ENCODE assay signal across 23 cellular contexts in genomic region chr2:231360881-231361294, GRCh38. TPM values are rescaled to one million over a fixed set of nuclear protein-coding genes. Genes with fewer than 3 reads are reported as not detected.
DNase-seq lines count a peak whose midpoint lies in the region; ATAC-seq and TF ChIP-seq lines count a peak whose summit lies in the region.
"Had no signal": no experiment of that assay in that cellular context is flagged by ENCODE, and none has a peak within 500 bp of the region (broad histone marks: within the 10 kb centered on the region; RNA-seq: fewer than 3 reads in every experiment).

No MANE protein-coding gene starts in this region.

- H3K27ac ChIP-seq in mesendoderm (ENCODE audit: low read depth, low read length) (no peak overlapping the region), transverse colon (no peak overlapping the region)

- H3K4me3 ChIP-seq in mesendoderm (ENCODE audit: low read length) (no peak overlapping the region), transverse colon (no peak overlapping the region)
- H3K4me3 ChIP-seq: upper lobe of left lung had no signal

- H2BK120ac ChIP-seq in mesendoderm (ENCODE audit: low read depth, low read length), result no peak overlapping the region

- no peaks in the 10 kb centered on the region for H3K9me3 Mint-ChIP-seq in activated naive CD8-positive, alpha-beta T cell treated with anti-CD3 and anti-CD28 coated beads, Interleukin-2, amount 10 ng/mL, durations not matched to agents 7 days and 5 days
- H3K9me3 Mint-ChIP-seq in activated naive CD8-positive, alpha-beta T cell treated with anti-CD3 and anti-CD28 coated beads, Interleukin-2, amount 50 U/mL, for 24 hours, result no peaks in the 10 kb centered on the region
- no peaks in the 10 kb centered on the region for H3K9me3 Mint-ChIP-seq in WTC11
- H3K9me3 Mint-ChIP-seq: CD4-positive, CD25-positive, alpha-beta regulatory T cell; stimulated activated naive CD8-positive, alpha-beta T cell treated with anti-CD3 and anti-CD28 coated beads, Interleukin-15, amount 100 ng/mL, for 72 hours had no signal

- no peaks in the 10 kb centered on the region for H3K36me3 Mint-ChIP-seq in activated naive CD8-positive, alpha-beta T cell treated with anti-CD3 and anti-CD28 coated beads, Interleukin-2, amount 10 ng/mL, durations not matched to agents 7 days and 5 days
- peaks cover 1% of the 10 kb centered on the region for H3K36me3 Mint-ChIP-seq in activated naive CD8-positive, alpha-beta T cell treated with anti-CD3 and anti-CD28 coated beads, Interleukin-2, amount 50 U/mL, for 24 hours (ENCODE audit: low read depth)
- peaks cover 3% of the 10 kb centered on the region for H3K36me3 Mint-ChIP-seq in WTC11
- H3K36me3 Mint-ChIP-seq: activated CD8-positive, alpha-beta memory T cell treated with anti-CD3 and anti-CD28 coated beads, Interleukin-2, amount 10 ng/mL, durations not matched to agents 7 days and 5 days; CD4-positive, CD25-positive, alpha-beta regulatory T cell had no signal

- H3K9me3 ChIP-seq in transverse colon, result no peaks in the 10 kb centered on the region
- H3K9me3 ChIP-seq: upper lobe of left lung had no signal

- no peak overlapping the region for H2BK15ac ChIP-seq in mesendoderm (replicated peaks; ENCODE audit: low read depth)

- H3K18ac ChIP-seq in mesendoderm (ENCODE audit: low read length), result no peak overlapping the region

- TF ChIP-seq EP300 in transverse colon (IDR thresholded peaks at IDR 0.05; ENCODE audit: low read depth), result no peak

- peaks cover 2% of the 10 kb centered on the region for H3K27me3 Mint-ChIP-seq in activated naive CD8-positive, alpha-beta T cell treated with anti-CD3 and anti-CD28 coated beads, Interleukin-2, amount 10 ng/mL, durations not matched to agents 7 days and 5 days
- no peaks in the 10 kb centered on the region for H3K27me3 Mint-ChIP-seq in activated naive CD8-positive, alpha-beta T cell treated with anti-CD3 and anti-CD28 coated beads, Interleukin-2, amount 50 U/mL, for 24 hours
- no peaks in the 10 kb centered on the region for H3K27me3 Mint-ChIP-seq in WTC11 (ENCODE audit: low read depth)
- H3K27me3 Mint-ChIP-seq: activated CD8-positive, alpha-beta memory T cell treated with anti-CD3 and anti-CD28 coated beads, Interleukin-2, amount 10 ng/mL, durations not matched to agents 7 days and 5 days; CD4-positive, CD25-positive, alpha-beta regulatory T cell; stimulated activated naive CD8-positive, alpha-beta T cell treated with anti-CD3 and anti-CD28 coated beads, Interleukin-15, amount 100 ng/mL, for 72 hours had no signal

- H3K27me3 ChIP-seq in mesendoderm (ENCODE audit: insufficient read depth, low read length, poor library complexity) (no peaks in the 10 kb centered on the region), transverse colon (no peaks in the 10 kb centered on the region)
- H3K27me3 ChIP-seq: upper lobe of left lung had no signal

- peak overlapping the region; percentile 22 for H3K56ac ChIP-seq in mesendoderm (ENCODE audit: low read length)

- no peak overlapping the region for H3K23ac ChIP-seq in mesendoderm (ENCODE audit: low read length)

- POLR2A ChIA-PET in activated naive CD8-positive, alpha-beta T cell treated with anti-CD3 and anti-CD28 coated beads, Interleukin-2, amount 10 ng/mL, durations not matched to agents 7 days and 5 days (lab: Charles Lee), result no interaction called here
- POLR2A ChIA-PET in WTC11 (lab: Charles Lee), result no interaction called here

- H3K27ac Mint-ChIP-seq in activated naive CD8-positive, alpha-beta T cell treated with anti-CD3 and anti-CD28 coated beads, Interleukin-2, amount 10 ng/mL, durations not matched to agents 7 days and 5 days, result peak overlapping the region; percentile 38
- no peak overlapping the region for H3K27ac Mint-ChIP-seq in activated naive CD8-positive, alpha-beta T cell treated with anti-CD3 and anti-CD28 coated beads, Interleukin-2, amount 50 U/mL, for 24 hours
- H3K27ac Mint-ChIP-seq in WTC11, result peak overlapping the region; percentile 90
- H3K27ac Mint-ChIP-seq: T-helper 17 cell had no signal

- peaks cover 11% of the 10 kb centered on the region for H3K4me1 Mint-ChIP-seq in activated naive CD8-positive, alpha-beta T cell treated with anti-CD3 and anti-CD28 coated beads, Interleukin-2, amount 10 ng/mL, durations not matched to agents 7 days and 5 days
- H3K4me1 Mint-ChIP-seq in activated naive CD8-positive, alpha-beta T cell treated with anti-CD3 and anti-CD28 coated beads, Interleukin-2, amount 50 U/mL, for 24 hours, result peaks cover 17% of the 10 kb centered on the region
- peaks cover 67% of the 10 kb centered on the region for H3K4me1 Mint-ChIP-seq in WTC11

- H3K79me1 ChIP-seq in mesendoderm (ENCODE audit: low read length), result no peaks in the 10 kb centered on the region

- H3K4me1 ChIP-seq in mesendoderm (ENCODE audit: control insufficient read depth, low read depth, low read length) (peaks cover 3% of the 10 kb centered on the region), transverse colon (peaks cover 0 to 12% (median 11%) of the 10 kb centered on the region in 4 donors)
- H3K4me1 ChIP-seq: upper lobe of left lung had no signal

- no peak overlapping the region for H3K4me2 ChIP-seq in mesendoderm (ENCODE audit: low read length)

- ATAC-seq in activated naive CD8-positive, alpha-beta T cell treated with anti-CD3 and anti-CD28 coated beads, Interleukin-2, amount 10 ng/mL, durations not matched to agents 7 days and 5 days (ENCODE audit: low read depth), result no peak
- no peak for ATAC-seq in activated naive CD8-positive, alpha-beta T cell treated with anti-CD3 and anti-CD28 coated beads, Interleukin-2, amount 50 U/mL, for 24 hours
- ATAC-seq in WTC11, result no peak
- ATAC-seq in HG02885 (IDR thresholded peaks at IDR 0.05; ENCODE audit: poor library complexity, unreplicated experiment), result no peak
- ATAC-seq: activated CD4-positive, CD25-positive, alpha-beta regulatory T cell treated with anti-CD3 and anti-CD28 coated beads, Interleukin-2, amount 50 U/mL, for 24 hours; activated CD8-positive, alpha-beta memory T cell treated with anti-CD3 and anti-CD28 coated beads, Interleukin-2, amount 10 ng/mL, durations not matched to agents 7 days and 5 days; stimulated activated naive CD8-positive, alpha-beta T cell treated with anti-CD3 and anti-CD28 coated beads, Interleukin-15, amount 100 ng/mL, for 72 hours; T-helper 17 cell had no signal

- no peak overlapping the region for H2AK5ac ChIP-seq in mesendoderm (ENCODE audit: low read length)

- no peak overlapping the region for H4K5ac ChIP-seq in mesendoderm (ENCODE audit: low read length)

- H3K4me3 Mint-ChIP-seq in activated naive CD8-positive, alpha-beta T cell treated with anti-CD3 and anti-CD28 coated beads, Interleukin-2, amount 10 ng/mL, durations not matched to agents 7 days and 5 days, result no peak overlapping the region
- no peak overlapping the region for H3K4me3 Mint-ChIP-seq in activated naive CD8-positive, alpha-beta T cell treated with anti-CD3 and anti-CD28 coated beads, Interleukin-2, amount 50 U/mL, for 24 hours
- no peak overlapping the region for H3K4me3 Mint-ChIP-seq in WTC11
- H3K4me3 Mint-ChIP-seq: activated CD8-positive, alpha-beta memory T cell treated with anti-CD3 and anti-CD28 coated beads, Interleukin-2, amount 10 ng/mL, durations not matched to agents 7 days and 5 days; CD4-positive, CD25-positive, alpha-beta regulatory T cell; T-helper 17 cell had no signal

- TF ChIP-seq POLR2A in transverse colon (IDR thresholded peaks at IDR 0.05), result no peak

- no peak for DNase-seq in activated naive CD8-positive, alpha-beta T cell treated with anti-CD3 and anti-CD28 coated beads, Interleukin-2, amount 10 ng/mL, durations not matched to agents 7 days and 5 days
- DNase-seq in activated naive CD8-positive, alpha-beta T cell treated with anti-CD3 and anti-CD28 coated beads, Interleukin-2, amount 50 U/mL, for 24 hours, result no peak
- DNase-seq in WTC11 (ENCODE audit: low spot score) (no peak), mesendoderm (no peak), transverse colon (peak; percentile 12), medulla oblongata (ENCODE audit: extremely low spot score) (no peak)
- DNase-seq in activated T-cell treated with anti-CD3 and anti-CD28 coated beads, Interleukin-2, amount 50 U/mL, for 1 hour, result no peak
- DNase-seq: activated CD8-positive, alpha-beta memory T cell treated with anti-CD3 and anti-CD28 coated beads, Interleukin-2, amount 10 ng/mL, durations not matched to agents 7 days and 5 days; activated gamma-delta T cell treated with Interleukin-2 at 50 U/mL for 16 hours; anterior cingulate cortex; CD4-positive, CD25-positive, alpha-beta regulatory T cell; DMS53; effector memory CD4-positive, alpha-beta T cell; GOT3; mammary epithelial cell; NCI-H1694; NCI-H446 treated with DMSO at 0.1 percent for 48 hours; NK-92 treated with Interleukin-12 subunit alpha and Interleukin-12 subunit beta, amount 100 ng/mL, for 24 hours; stimulated activated naive CD8-positive, alpha-beta T cell treated with anti-CD3 and anti-CD28 coated beads, Interleukin-15, amount 100 ng/mL, for 72 hours; T-helper 17 cell had no signal

- no peaks in the 10 kb centered on the region for H3K36me3 ChIP-seq in mesendoderm (ENCODE audit: control insufficient read depth, insufficient read depth, low read length)
- no peaks in the 10 kb centered on the region for H3K36me3 ChIP-seq in transverse colon

- intact Hi-C loops in transverse colon (cut with DNase I; ENCODE audit: low total_unique reads), result no loop called here

- in situ Hi-C loops in transverse colon (cut with MboI; ENCODE audit: low pct_ligation_motif_present in 1 of 4, low pct_unique_long_range_greater_than_20kb in 1 of 4, low sequenced_read_pairs in 3 of 4), result no loop called here

- CTCF ChIA-PET in WTC11 (lab: Charles Lee), result interaction anchor here (0.9 to 7.2 kb wide), 6 partner anchors 10 to 50 kb away, joined by 3 to 33 read pairs (median 4); no protein-coding TSS in a partner anchor

- H3K9ac ChIP-seq in mesendoderm (ENCODE audit: low read length), result no peak overlapping the region

- H2BK5ac ChIP-seq in mesendoderm (ENCODE audit: low read length), result no peak overlapping the region

- no CpG with 5 or more reads among the region's 10 CpGs for WGBS in mesendoderm (ENCODE audit: extremely low coverage, insufficient coverage, low lambda C conversion rate)
- 84% methylated on average over 6 of the region's 10 CpGs; no CpG with 5 or more reads in 1 of the 2 donors for WGBS in transverse colon (ENCODE audit: low coverage in 1 of 2), 2 donors

- TF ChIP-seq CTCF in WTC11 (IDR thresholded peaks at IDR 0.05) (no peak), transverse colon (IDR thresholded peaks at IDR 0.05) (no peak)

- no peaks in the 10 kb centered on the region for H3K79me2 ChIP-seq in mesendoderm (ENCODE audit: control insufficient read depth, insufficient read depth, low read length)

- H3K4ac ChIP-seq in mesendoderm (ENCODE audit: low read depth, low read length), result no peak overlapping the region

- no peak overlapping the region for H4K8ac ChIP-seq in mesendoderm (ENCODE audit: low read depth, low read length)

TF ChIP-seq in WTC11, 78 proteins besides CTCF, POLR2A, EP300 and RAD21 (continues in another document):
- no peak for TF ChIP-seq RELA (CRISPR knock-in tag; IDR thresholded peaks at IDR 0.05; ENCODE audit: borderline replicate concordance)
- TF ChIP-seq CREM (CRISPR knock-in tag; IDR thresholded peaks at IDR 0.05), result no peak

RNA-seq across cellular contexts. Expression of gene B3GNT7, which starts 34.6 kb away (rescaled TPM):
- under 1 TPM; 0.37 to 0.42 TPM for total RNA-seq in activated naive CD8-positive, alpha-beta T cell treated with anti-CD3 and anti-CD28 coated beads, Interleukin-2, amount 10 ng/mL, durations not matched to agents 7 days and 5 days
- total RNA-seq in WTC11 (2021) (151 to 197 TPM (median 194 TPM) in 3 replicates), transverse colon (100 to 1,000 TPM in 1 of 4 donors, 10 to 100 TPM in 3; 41.8 to 113 (median 55.2) TPM)
- 121 TPM for polyA plus RNA-seq in mesendoderm (2013, experiment 1 of 2)
- polyA plus RNA-seq in mesendoderm (2013, experiment 2 of 2), result 118 TPM
- total RNA-seq: CD4-positive, CD25-positive, alpha-beta regulatory T cell had no signal
- polyA plus RNA-seq: CD4-positive, CD25-positive, alpha-beta regulatory T cell had no signal

Comparison
In these comparisons a context has a peak if more than half of its experiments do, and no peak if none do; other contexts are left out.
1. RNA of gene B3GNT7, which starts 34.6 kb away (total RNA-seq): 151 to 197 TPM in WTC11 and 41.8 to 113 TPM in transverse colon; 0.37 to 0.42 TPM in activated naive CD8-positive, alpha-beta T cell treated with anti-CD3 and anti-CD28 coated beads, Interleukin-2, amount 10 ng/mL, durations not matched to agents 7 days and 5 days; every median in the first group is over 10 times any median in the second.